In the genomic region with DNA sequence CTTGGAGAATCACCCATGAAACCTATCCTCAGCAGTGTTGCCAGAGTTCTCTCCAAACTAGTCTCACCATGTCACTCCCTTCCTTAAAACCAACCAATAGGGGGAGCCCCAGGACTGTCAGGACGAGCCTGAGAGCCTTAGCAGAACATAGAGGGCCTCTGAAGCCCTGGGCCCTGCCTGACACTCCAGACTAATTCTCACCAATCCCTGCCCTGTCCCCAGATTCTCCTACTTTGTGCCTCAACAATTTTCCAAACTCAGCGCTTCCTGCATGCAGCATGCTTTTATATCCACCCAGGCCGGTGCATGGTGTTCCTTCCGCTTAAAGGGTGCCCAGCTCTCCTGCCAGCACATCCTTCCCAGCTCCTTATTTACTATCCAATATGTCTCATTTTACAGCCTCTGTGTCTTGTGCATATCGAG, we compare ENCODE assay signal across 8 cellular contexts. TPM values are rescaled to one million over a fixed set of nuclear protein-coding genes. Genes with fewer than 3 reads are reported as not detected.
DNase-seq lines count a peak whose midpoint lies in the region; ATAC-seq, FAIRE-seq and TF ChIP-seq lines count a peak whose summit lies in the region.

No MANE protein-coding gene starts in this region.

- TF ChIP-seq POLR2A in A549 (IDR thresholded peaks at IDR 0.05; ENCODE audit: low read length), result no peak

- H3K9me3 ChIP-seq in A549 (no peaks in the 10 kb centered on the region), astrocyte (ENCODE audit: insufficient read depth, low read depth, low read length) (no peaks in the 10 kb centered on the region)

- no peaks in the 10 kb centered on the region for H3K36me3 ChIP-seq in astrocyte (ENCODE audit: insufficient read depth, low read length)

- peak overlapping the region; percentile 63 for H3K27ac Mint-ChIP-seq in astrocyte (ENCODE audit: unreplicated experiment)

- DNase-seq in A549 (ENCODE audit: low read depth in 1 of 2, low spot score in 1 of 2) (peak; percentile 3 to 48), NCI-H510A treated with DMSO at 0.1 percent for 48 hours (lab: John Stamatoyannopoulos, UW) (peak; percentile 76), astrocyte (ENCODE audit: low read depth) (peak; percentile 44), iPS-NIHi11 (ENCODE audit: low spot score) (peak; percentile 60)
- DNase-seq in stimulated activated CD8-positive, alpha-beta memory T cell treated with anti-CD3 and anti-CD28 coated beads, Interleukin-4, amount 100 ng/mL, for 48 hours, result peak; percentile 30
- no peak for DNase-seq in effector CD4-positive, alpha-beta T cell

- H3K36me3 Mint-ChIP-seq in astrocyte (ENCODE audit: low read depth, unreplicated experiment), result peaks cover 2% of the 10 kb centered on the region

- H3K4me3 ChIP-seq in A549 (no peak overlapping the region), astrocyte (ENCODE audit: insufficient read depth, low read depth, low read length) (no peak overlapping the region)

- POLR2A ChIA-PET in A549 (lab: Yijun Ruan, JAX), result no interaction called here

- H3K27ac ChIP-seq in A549, result no peak overlapping the region
- H3K27ac ChIP-seq in astrocyte (ENCODE audit: low read depth, low read length), result no peak overlapping the region

- H3K4me2 ChIP-seq in A549, result no peak overlapping the region
- no peak overlapping the region for H3K4me2 ChIP-seq in astrocyte (ENCODE audit: low read length)

- no peaks in the 10 kb centered on the region for H3K79me2 ChIP-seq in astrocyte (ENCODE audit: insufficient read depth, low read length)

- TF ChIP-seq CTCF in A549 (IDR thresholded peaks at IDR 0.05) (peak; percentile 26; the same call in 1 of the 3 replicates), GM12873 (IDR thresholded peaks at IDR 0.05; ENCODE audit: insufficient read depth, low read depth, low read length, missing control alignments) (peak; percentile 78), astrocyte (IDR thresholded peaks at IDR 0.05; ENCODE audit: insufficient read depth, low read depth, low read length) (peak; percentile 37)

- CTCF ChIA-PET in A549 (lab: Yijun Ruan, JAX), result no interaction called here

- peaks cover 2% of the 10 kb centered on the region for H3K27me3 Mint-ChIP-seq in astrocyte (ENCODE audit: low read depth, unreplicated experiment)

- H3K4me1 ChIP-seq in A549, result no peaks in the 10 kb centered on the region
- peaks cover 6% of the 10 kb centered on the region for H3K4me1 ChIP-seq in astrocyte (ENCODE audit: insufficient read depth, low read length)

- H3K9ac ChIP-seq in astrocyte (ENCODE audit: low read length), result no peak overlapping the region

- no peak for TF ChIP-seq EP300 in A549 (IDR thresholded peaks at IDR 0.05)

- FAIRE-seq in A549 (lab: Jason Lieb, UNC), result no peak
- FAIRE-seq in astrocyte (lab: Jason Lieb, UNC), result no peak

- H3K9me3 Mint-ChIP-seq in astrocyte (ENCODE audit: unreplicated experiment), result no peaks in the 10 kb centered on the region

- no peak overlapping the region for H2AFZ ChIP-seq in astrocyte (ENCODE audit: low read depth, low read length)

- H4K20me1 ChIP-seq in astrocyte (ENCODE audit: insufficient read depth, low read length), result no peaks in the 10 kb centered on the region

- WGBS in A549 (ENCODE audit: missing lambda C conversion rate), result 46% methylated on average over 5 of the region's 5 CpGs

- H3K4me1 Mint-ChIP-seq in astrocyte (ENCODE audit: low read depth, unreplicated experiment), result peaks cover 40% of the 10 kb centered on the region

- no peak overlapping the region for H3K4me3 Mint-ChIP-seq in astrocyte (ENCODE audit: unreplicated experiment)

- peak in 1 of 2 experiments; percentile 59; a peak in 2 of 5 replicates for TF ChIP-seq RAD21 in A549 (conservative IDR thresholded peaks at IDR 0.05 in 1 of 2, IDR thresholded peaks at IDR 0.05 in 1 of 2)

- ATAC-seq in A549 (peak; percentile 92 to 96), HG03442 (IDR thresholded peaks at IDR 0.05; ENCODE audit: unreplicated experiment) (peak; percentile 81)

- no peaks in the 10 kb centered on the region for H3K27me3 ChIP-seq in astrocyte (ENCODE audit: insufficient read depth, low read length)

TF ChIP-seq in A549, 52 proteins besides CTCF, POLR2A, EP300 and RAD21:
- TF ChIP-seq HDAC2 (IDR thresholded peaks at IDR 0.05), result no peak
- TF ChIP-seq ZFP36 (IDR thresholded peaks at IDR 0.05; ENCODE audit: borderline replicate concordance, partially characterized antibody), result no peak
- no peak for TF ChIP-seq KDM5A (IDR thresholded peaks at IDR 0.05)
- TF ChIP-seq NPAS2 (CRISPR knock-in tag; IDR thresholded peaks at IDR 0.05; ENCODE audit: borderline replicate concordance), result no peak
- TF ChIP-seq CBX8 (IDR thresholded peaks at IDR 0.05), result no peak
- TF ChIP-seq, protein P1, sequence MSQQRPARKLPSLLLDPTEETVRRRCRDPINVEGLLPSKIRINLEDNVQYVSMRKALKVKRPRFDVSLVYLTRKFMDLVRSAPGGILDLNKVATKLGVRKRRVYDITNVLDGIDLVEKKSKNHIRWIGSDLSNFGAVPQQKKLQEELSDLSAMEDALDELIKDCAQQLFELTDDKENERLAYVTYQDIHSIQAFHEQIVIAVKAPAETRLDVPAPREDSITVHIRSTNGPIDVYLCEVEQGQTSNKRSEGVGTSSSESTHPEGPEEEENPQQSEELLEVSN (IDR thresholded peaks at IDR 0.05; ENCODE audit: borderline replicate concordance, low read depth), result no peak
- TF ChIP-seq ZNF302 (CRISPR knock-in tag; IDR thresholded peaks at IDR 0.05), result no peak
- no peak for TF ChIP-seq BHLHE40 (IDR thresholded peaks at IDR 0.05; ENCODE audit: low read depth, low read length)
- no peak for TF ChIP-seq JUNB (IDR thresholded peaks at IDR 0.05)
- TF ChIP-seq ESRRA (IDR thresholded peaks at IDR 0.05; ENCODE audit: borderline replicate concordance, low read length), result no peak
- no peak for TF ChIP-seq POLR2AphosphoS2 (conservative IDR thresholded peaks at IDR 0.05; ENCODE audit: low read length)
- TF ChIP-seq, protein P2, sequence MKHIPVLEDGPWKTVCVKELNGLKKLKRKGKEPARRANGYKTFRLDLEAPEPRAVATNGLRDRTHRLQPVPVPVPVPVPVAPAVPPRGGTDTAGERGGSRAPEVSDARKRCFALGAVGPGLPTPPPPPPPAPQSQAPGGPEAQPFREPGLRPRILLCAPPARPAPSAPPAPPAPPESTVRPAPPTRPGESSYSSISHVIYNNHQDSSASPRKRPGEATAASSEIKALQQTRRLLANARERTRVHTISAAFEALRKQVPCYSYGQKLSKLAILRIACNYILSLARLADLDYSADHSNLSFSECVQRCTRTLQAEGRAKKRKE (CRISPR knock-in tag; IDR thresholded peaks at IDR 0.05; ENCODE audit: low read depth), result no peak
- no peak for TF ChIP-seq EHMT2 (IDR thresholded peaks at IDR 0.05; ENCODE audit: low read depth)
TF ChIP-seq in A549: peak in this region for 0.

RNA-seq across cellular contexts. Expression of a gene that starts 42.7 kb away (rescaled TPM):
- polyA plus RNA-seq in A549 (2011; rRNA removed) (not detected in 2 replicates), A549 (2017; fragmentation: RNase III; extraction: RNeasy Plus Mini Kit Qiagen cat#74134 plus additional on column Dnase treatment) (not detected in 3 replicates)
- not detected in 2 replicates for polyA plus RNA-seq in A549 (2012; cell fraction: cytosol; rRNA removed)
- polyA plus RNA-seq in A549 (2012; cell fraction: nucleus; rRNA removed), result not detected in 2 replicates
- not detected in 2 replicates for polyA minus RNA-seq in A549 (2011; rRNA and poly(A)+ RNA removed)
- total RNA-seq in astrocyte, result 0.61 and 2.8 TPM in 2 replicates

Comparison
In these comparisons a context has a peak if more than half of its experiments do, and no peak if none do; other contexts are left out.
1. CTCF ChIP-seq: peak in every context shown above with its lines; median percentile 78 in GM12873; 37 in astrocyte; 26 in A549.